ENCODE assay signal across 1 cellular context in genomic region chr22:16824718-16825687, GRCh38.
TF ChIP-seq lines count a peak whose summit lies in the region.

TSS of gene XKR3 (minus strand) at chr22:16825411. CDS start at chr22:16808073, 17,338 bp downstream.

TF ChIP-seq in H1, 55 proteins besides CTCF, POLR2A, EP300 and RAD21 (continued from another document):
- TF ChIP-seq, protein P1, sequence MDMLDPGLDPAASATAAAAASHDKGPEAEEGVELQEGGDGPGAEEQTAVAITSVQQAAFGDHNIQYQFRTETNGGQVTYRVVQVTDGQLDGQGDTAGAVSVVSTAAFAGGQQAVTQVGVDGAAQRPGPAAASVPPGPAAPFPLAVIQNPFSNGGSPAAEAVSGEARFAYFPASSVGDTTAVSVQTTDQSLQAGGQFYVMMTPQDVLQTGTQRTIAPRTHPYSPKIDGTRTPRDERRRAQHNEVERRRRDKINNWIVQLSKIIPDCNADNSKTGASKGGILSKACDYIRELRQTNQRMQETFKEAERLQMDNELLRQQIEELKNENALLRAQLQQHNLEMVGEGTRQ (IDR thresholded peaks at IDR 0.05; ENCODE audit: low read length): no peak
- TF ChIP-seq ASH2L (IDR thresholded peaks at IDR 0.05; ENCODE audit: low read length): no peak
TF ChIP-seq in H1: peak in this region for 0.
